ENCODE assay signal across 22 cellular contexts in genomic region chr12:22792198-22792597, GRCh38.
DNase-seq lines count a peak whose midpoint lies in the region; ATAC-seq and TF ChIP-seq lines count a peak whose summit lies in the region.
"Had no signal": no experiment of that assay in that cellular context is flagged by ENCODE, and none has a peak within 500 bp of the region (broad histone marks: within the 10 kb centered on the region; RNA-seq: fewer than 3 reads in every experiment).

No MANE protein-coding gene starts in this region.

- DNase-seq in DMS53 treated with DMSO at 0.1 percent for 48 hours (lab: John Stamatoyannopoulos, UW; ENCODE audit: unreplicated experiment) = peak; percentile 35
- DNase-seq in HT1080 (ENCODE audit: low read depth) = peak; percentile 10
- DNase-seq in SW480 (ENCODE audit: low spot score) = peak; percentile 16
- DNase-seq in fibroblast of mammary gland (ENCODE audit: low read depth) = peak; percentile 29
- DNase-seq in DMS153 treated with DMSO at 0.1 percent for 48 hours (lab: John Stamatoyannopoulos, UW; ENCODE audit: unreplicated experiment) = no peak
- DNase-seq in activated naive CD4-positive, alpha-beta T cell treated with anti-CD3 and anti-CD28 coated beads, Interleukin-2, amount 50 U/mL, for 16 hours = no peak
- DNase-seq: Caco-2; CD4-positive, alpha-beta T cell; DMS 273 treated with DMSO at 0.1 percent for 48 hours; H7; MV-4-11; NCI-H1105 treated with DMSO at 0.1 percent for 48 hours; NCI-H2029 treated with DMSO at 0.1 percent for 48 hours; NCI-H2171 treated with DMSO at 0.1 percent for 48 hours; NCI-H524 treated with DMSO at 0.1 percent for 48 hours; PC-3; SHP77; T-helper 1 cell had no signal

- no peak for TF ChIP-seq CTCF in fibroblast of mammary gland (conservative IDR thresholded peaks at IDR 0.05; ENCODE audit: control insufficient read depth, insufficient read depth, low read depth, low read length)

- ATAC-seq in HG03139 (IDR thresholded peaks at IDR 0.05; ENCODE audit: unreplicated experiment) (no peak), GM18858 (IDR thresholded peaks at IDR 0.05; ENCODE audit: unreplicated experiment) (no peak)
- ATAC-seq: PC-3 had no signal

- no peak overlapping the region for H3K4me3 ChIP-seq in fibroblast of mammary gland (ENCODE audit: control insufficient read depth, low read depth, low read length)
- H3K4me3 ChIP-seq: BLaER1, SK-N-MC had no signal

Comparison
In these comparisons a context has a peak if more than half of its experiments do, and no peak if none do; other contexts are left out.
1. DNase-seq: peak in DMS53 treated with DMSO at 0.1 percent for 48 hours (single experiment), HT1080 (single experiment), SW480 (single experiment) and fibroblast of mammary gland (single experiment); none in DMS153 treated with DMSO at 0.1 percent for 48 hours (single experiment) and activated naive CD4-positive, alpha-beta T cell treated with anti-CD3 and anti-CD28 coated beads, Interleukin-2, amount 50 U/mL, for 16 hours (single experiment).